ENCODE assay signal across 1 cellular context in genomic region chr14:32252030-32252670, GRCh38.
TF ChIP-seq lines count a peak whose summit lies in the region.

No MANE protein-coding gene starts in this region.

TF ChIP-seq in HepG2, 621 proteins besides CTCF, POLR2A, EP300 and RAD21 (continued from another document and continues in another):
- TF ChIP-seq HBP1 (CRISPR knock-in tag; IDR thresholded peaks at IDR 0.05; ENCODE audit: low read depth), result no peak
- TF ChIP-seq ZNF383 (CRISPR knock-in tag; IDR thresholded peaks at IDR 0.05; ENCODE audit: borderline replicate concordance), result no peak
- no peak for TF ChIP-seq ZNF296 (CRISPR knock-in tag; conservative IDR thresholded peaks at IDR 0.05)
- no peak for TF ChIP-seq MZF1 (CRISPR knock-in tag; IDR thresholded peaks at IDR 0.05; ENCODE audit: borderline replicate concordance)
- no peak for TF ChIP-seq FOSL1 (CRISPR knock-in tag; IDR thresholded peaks at IDR 0.05; ENCODE audit: borderline replicate concordance)
- TF ChIP-seq EHMT2 (IDR thresholded peaks at IDR 0.05; ENCODE audit: borderline replicate concordance, low read depth, low read length), result no peak
- TF ChIP-seq EZH2 (conservative IDR thresholded peaks at IDR 0.05; ENCODE audit: low read depth, low read length), result 0 out of 2 replicates have a peak, but pooled peaks have one; percentile 41
- TF ChIP-seq ZFY (CRISPR knock-in tag; IDR thresholded peaks at IDR 0.05), result 0 out of 2 replicates have a peak, but pooled peaks have one; percentile 6
- no peak for TF ChIP-seq KDM5B (CRISPR knock-in tag; IDR thresholded peaks at IDR 0.05; ENCODE audit: borderline replicate concordance)
- no peak for TF ChIP-seq ZNF790 (CRISPR knock-in tag; IDR thresholded peaks at IDR 0.05; ENCODE audit: borderline replicate concordance)
- no peak for TF ChIP-seq ZNF280D (CRISPR knock-in tag; IDR thresholded peaks at IDR 0.05)
- TF ChIP-seq TARDBP (CRISPR knock-in tag; IDR thresholded peaks at IDR 0.05), result no peak
- TF ChIP-seq CENPT (CRISPR knock-in tag; IDR thresholded peaks at IDR 0.05; ENCODE audit: low read depth), result no peak
- no peak for TF ChIP-seq TEAD2 (CRISPR knock-in tag; IDR thresholded peaks at IDR 0.05)
- TF ChIP-seq RFXANK (CRISPR knock-in tag; IDR thresholded peaks at IDR 0.05), result 0 out of 2 replicates have a peak, but pooled peaks have one; percentile 47
- no peak for TF ChIP-seq ZNF343 (CRISPR knock-in tag; IDR thresholded peaks at IDR 0.05)
- no peak for TF ChIP-seq ZNF432 (CRISPR knock-in tag; IDR thresholded peaks at IDR 0.05; ENCODE audit: borderline replicate concordance)
- no peak for TF ChIP-seq ZNF607 (CRISPR knock-in tag; IDR thresholded peaks at IDR 0.05; ENCODE audit: borderline replicate concordance)
- TF ChIP-seq ZBTB38 (CRISPR knock-in tag; IDR thresholded peaks at IDR 0.05), result no peak
- TF ChIP-seq ELF1 (CRISPR knock-in tag; IDR thresholded peaks at IDR 0.05), result peak; percentile 81
- TF ChIP-seq TRAFD1 (CRISPR knock-in tag; IDR thresholded peaks at IDR 0.05; ENCODE audit: borderline replicate concordance), result no peak; the same call in 1 of the 2 replicates
- no peak for TF ChIP-seq MTA1 (CRISPR knock-in tag; IDR thresholded peaks at IDR 0.05; ENCODE audit: borderline replicate concordance)
- TF ChIP-seq SPEN (CRISPR knock-in tag; IDR thresholded peaks at IDR 0.05; ENCODE audit: low read depth), result no peak
- no peak for TF ChIP-seq HOXA3 (CRISPR knock-in tag; IDR thresholded peaks at IDR 0.05)
- peak; percentile 52; the same call in 1 of the 2 replicates for TF ChIP-seq KDM2A (CRISPR knock-in tag; IDR thresholded peaks at IDR 0.05; ENCODE audit: borderline replicate concordance, low read depth)
- TF ChIP-seq ZNF709 (CRISPR knock-in tag; IDR thresholded peaks at IDR 0.05), result no peak
- no peak for TF ChIP-seq ZNF329 (CRISPR knock-in tag; IDR thresholded peaks at IDR 0.05; ENCODE audit: low read depth)
- no peak for TF ChIP-seq ATF5 (CRISPR knock-in tag; IDR thresholded peaks at IDR 0.05; ENCODE audit: low read depth)
- TF ChIP-seq ZNF136 (CRISPR knock-in tag; IDR thresholded peaks at IDR 0.05; ENCODE audit: low read depth), result no peak
- TF ChIP-seq MYNN (CRISPR knock-in tag; IDR thresholded peaks at IDR 0.05; ENCODE audit: low read depth), result no peak; the same call in 1 of the 2 replicates
- TF ChIP-seq ZFP36L1 (CRISPR knock-in tag; IDR thresholded peaks at IDR 0.05), result peak; percentile 83; the same call in 1 of the 2 replicates
- no peak for TF ChIP-seq GPN1 (CRISPR knock-in tag; IDR thresholded peaks at IDR 0.05; ENCODE audit: borderline replicate concordance)
- 0 out of 2 replicates have a peak, but pooled peaks have one; percentile 58 for TF ChIP-seq ZKSCAN1 (IDR thresholded peaks at IDR 0.05; ENCODE audit: low read length)
- no peak for TF ChIP-seq ZNF354B (CRISPR knock-in tag; IDR thresholded peaks at IDR 0.05)
- TF ChIP-seq TEAD3 (CRISPR knock-in tag; optimal IDR thresholded peaks at IDR 0.05; ENCODE audit: borderline replicate concordance), result no peak
- TF ChIP-seq ZNF484 (CRISPR knock-in tag; IDR thresholded peaks at IDR 0.05; ENCODE audit: borderline replicate concordance, low read depth), result no peak
- TF ChIP-seq ZNF784 (CRISPR knock-in tag; IDR thresholded peaks at IDR 0.05; ENCODE audit: borderline replicate concordance), result no peak
- TF ChIP-seq ZSCAN30 (CRISPR knock-in tag; IDR thresholded peaks at IDR 0.05), result no peak
- TF ChIP-seq CREB1 (IDR thresholded peaks at IDR 0.05), result no peak
- no peak for TF ChIP-seq CREB1 (CRISPR knock-in tag; IDR thresholded peaks at IDR 0.05)
- no peak for TF ChIP-seq GTF3A (CRISPR knock-in tag; conservative IDR thresholded peaks at IDR 0.05)
- TF ChIP-seq RBAK (CRISPR knock-in tag; IDR thresholded peaks at IDR 0.05), result no peak
- no peak for TF ChIP-seq ZBTB42 (CRISPR knock-in tag; IDR thresholded peaks at IDR 0.05)
- no peak for TF ChIP-seq ZNF235 (CRISPR knock-in tag; IDR thresholded peaks at IDR 0.05; ENCODE audit: borderline replicate concordance)
- TF ChIP-seq ZNF33B (CRISPR knock-in tag; IDR thresholded peaks at IDR 0.05), result no peak
- peak; percentile 26; the same call in 1 of the 2 replicates for TF ChIP-seq ATF3 (CRISPR knock-in tag; IDR thresholded peaks at IDR 0.05)
- no peak for TF ChIP-seq KDM1A (CRISPR knock-in tag; IDR thresholded peaks at IDR 0.05)
- TF ChIP-seq ATF7-NPFF (CRISPR knock-in tag; IDR thresholded peaks at IDR 0.05; ENCODE audit: low read depth), result no peak
- TF ChIP-seq ZBTB37 (CRISPR knock-in tag; IDR thresholded peaks at IDR 0.05), result no peak
- TF ChIP-seq ZMYM2 (CRISPR knock-in tag; IDR thresholded peaks at IDR 0.05), result no peak
- no peak for TF ChIP-seq ZNF713 (CRISPR knock-in tag; IDR thresholded peaks at IDR 0.05)
- TF ChIP-seq SUZ12 (IDR thresholded peaks at IDR 0.05; ENCODE audit: low read depth, low read length), result no peak
- TF ChIP-seq MAFK (conservative IDR thresholded peaks at IDR 0.05 in 1 of 2, IDR thresholded peaks at IDR 0.05 in 1 of 2; ENCODE audit: low read length in 2 of 2), result peak in 1 of 2 experiments; percentile 52; a peak in 2 of 4 replicates
- no peak for TF ChIP-seq ZFP36 (IDR thresholded peaks at IDR 0.05; ENCODE audit: borderline replicate concordance, low read depth, low read length, partially characterized antibody)
- peak; percentile 83; the same call in 1 of the 2 replicates for TF ChIP-seq FOXO1 (CRISPR knock-in tag; IDR thresholded peaks at IDR 0.05)
- no peak for TF ChIP-seq TOE1 (CRISPR knock-in tag; IDR thresholded peaks at IDR 0.05)
- no peak for TF ChIP-seq ZNF629 (CRISPR knock-in tag; conservative IDR thresholded peaks at IDR 0.05)
- no peak for TF ChIP-seq CHCHD3 (CRISPR knock-in tag; IDR thresholded peaks at IDR 0.05)
- TF ChIP-seq SNAI1 (CRISPR knock-in tag; IDR thresholded peaks at IDR 0.05; ENCODE audit: borderline replicate concordance), result no peak
- TF ChIP-seq KLF6 (CRISPR knock-in tag; IDR thresholded peaks at IDR 0.05), result no peak
- TF ChIP-seq ZMAT3 (CRISPR knock-in tag; conservative IDR thresholded peaks at IDR 0.05), result no peak
- no peak for TF ChIP-seq IRX3 (CRISPR knock-in tag; IDR thresholded peaks at IDR 0.05; ENCODE audit: borderline replicate concordance, low read depth)
- no peak for TF ChIP-seq ZNF430 (CRISPR knock-in tag; IDR thresholded peaks at IDR 0.05)
- TF ChIP-seq TFAP4 (IDR thresholded peaks at IDR 0.05; ENCODE audit: borderline replicate concordance, low read depth), result no peak
- TF ChIP-seq ZSCAN12 (CRISPR knock-in tag; IDR thresholded peaks at IDR 0.05), result no peak
- TF ChIP-seq ZBTB4 (CRISPR knock-in tag; IDR thresholded peaks at IDR 0.05; ENCODE audit: borderline replicate concordance), result no peak
